In the genomic region with DNA sequence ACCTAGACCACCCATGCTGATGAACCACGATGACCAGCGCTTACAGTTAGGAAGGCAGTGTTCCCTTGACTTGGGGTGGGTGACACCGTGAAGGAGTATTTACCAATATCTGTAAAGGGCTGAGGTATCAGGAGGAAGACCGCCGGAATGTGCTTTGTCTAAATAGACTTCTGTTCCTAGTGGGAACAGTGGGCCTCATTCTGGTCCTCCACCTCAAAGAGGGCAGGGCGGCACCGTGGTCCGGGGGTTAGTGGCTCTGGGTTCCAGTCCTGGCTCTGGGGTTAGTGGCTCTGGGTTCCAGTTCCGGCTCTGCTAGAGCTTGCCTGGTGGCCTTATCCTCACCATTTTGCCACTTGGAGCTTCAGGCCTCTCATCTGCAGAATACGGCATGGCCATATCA, we compare ENCODE assay signal across 10 cellular contexts.
A peak's percentile ranks its signal among the peaks of the same experiment; 100 is the strongest.
DNase-seq lines count a peak whose midpoint lies in the region; ATAC-seq, FAIRE-seq and TF ChIP-seq lines count a peak whose summit lies in the region.
"Had no signal": no experiment of that assay in that cellular context is flagged by ENCODE, and none has a peak within 500 bp of the region (broad histone marks: within the 10 kb centered on the region; RNA-seq: fewer than 3 reads in every experiment).

No MANE protein-coding gene starts in this region.

- H3K4me3 ChIP-seq in GM23338 (no peak overlapping the region), kidney (ENCODE audit: low read length in 2 of 2) (no peak overlapping the region), sigmoid colon (no peak overlapping the region)

- H3K79me2 ChIP-seq in GM23338 (replicated peaks; ENCODE audit: insufficient read depth) = no peaks in the 10 kb centered on the region

- H3K27ac Mint-ChIP-seq in GM23338 (no peak overlapping the region), WTC11 (no peak overlapping the region)
- H3K27ac Mint-ChIP-seq: B cell had no signal

- no peak for TF ChIP-seq POLR2A in sigmoid colon (IDR thresholded peaks at IDR 0.05)

- H3K27me3 ChIP-seq in GM23338 (ENCODE audit: insufficient read depth) = no peaks in the 10 kb centered on the region
- H3K27me3 ChIP-seq in sigmoid colon = peaks cover 0 to 20% (median 10%) of the 10 kb centered on the region in 3 donors

- H2AFZ ChIP-seq in GM23338 = peak overlapping the region; percentile 93

- DNase-seq in GM23338 (ENCODE audit: low spot score) = no peak
- peak; percentile 5 for DNase-seq in WTC11 (ENCODE audit: low spot score)
- peak; percentile 48 for DNase-seq in kidney
- peak; percentile 59 for DNase-seq in sigmoid colon
- DNase-seq in left cardiac atrium = no peak
- DNase-seq in NCI-H2029 (lab: John Stamatoyannopoulos, UW) = no peak

- TF ChIP-seq CTCF in GM23338 (conservative IDR thresholded peaks at IDR 0.05; ENCODE audit: low read depth in 2 of 2) = no peak
- TF ChIP-seq CTCF in WTC11 (IDR thresholded peaks at IDR 0.05) = no peak
- no peak for TF ChIP-seq CTCF in kidney (IDR thresholded peaks at IDR 0.05; ENCODE audit: borderline replicate concordance, extremely low read depth, insufficient read depth)
- no peak for TF ChIP-seq CTCF in sigmoid colon (IDR thresholded peaks at IDR 0.05)

- H3K4me1 ChIP-seq in GM23338 (ENCODE audit: insufficient read depth) = peaks cover 12% of the 10 kb centered on the region
- H3K4me1 ChIP-seq in kidney (ENCODE audit: control insufficient read depth in 1 of 2, insufficient read depth in 1 of 2, low read depth in 1 of 2, low read length in 2 of 2) = peaks cover 0 to 8% of the 10 kb centered on the region in 2 donors
- H3K4me1 ChIP-seq in sigmoid colon = no peaks in the 10 kb centered on the region

- H3K36me3 Mint-ChIP-seq in GM23338 (ENCODE audit: low read depth) (no peaks in the 10 kb centered on the region), WTC11 (no peaks in the 10 kb centered on the region)
- H3K36me3 Mint-ChIP-seq: CD14-positive monocyte had no signal

- H3K27ac ChIP-seq in GM23338 (ENCODE audit: low read depth) (no peak overlapping the region), kidney (ENCODE audit: low read depth in 2 of 2, low read length in 2 of 2) (no peak overlapping the region), sigmoid colon (no peak overlapping the region)

- H4K20me1 ChIP-seq in GM23338 (replicated peaks; ENCODE audit: insufficient read depth) = no peaks in the 10 kb centered on the region

- H3K36me3 ChIP-seq in GM23338 (ENCODE audit: insufficient read depth) (no peaks in the 10 kb centered on the region), kidney (ENCODE audit: control insufficient read depth in 1 of 2, insufficient read depth in 2 of 2, low read length in 2 of 2) (no peaks in the 10 kb centered on the region), sigmoid colon (no peaks in the 10 kb centered on the region)

- no peak overlapping the region for H3K4me2 ChIP-seq in GM23338

- H3K4me3 Mint-ChIP-seq in GM23338 = no peak overlapping the region
- H3K4me3 Mint-ChIP-seq in WTC11 = no peak overlapping the region
- H3K4me3 Mint-ChIP-seq: B cell had no signal

- intact Hi-C loops in kidney (cut with DNase I) (no loop called here), sigmoid colon (cut with DNase I) (loop anchor here (1.0 kb wide), 1 partner anchor 249 kb away; no protein-coding TSS in a partner anchor), left cardiac atrium (cut with DNase I) (loop anchor here (1.0 to 5.0 kb wide), 2 partner anchors 250 kb away; no protein-coding TSS in a partner anchor)

- H3K9me2 ChIP-seq in GM23338 (ENCODE audit: insufficient read depth) = no peaks in the 10 kb centered on the region

- CTCF ChIA-PET in WTC11 (lab: Charles Lee) = interaction anchor here (0.8 to 1.4 kb wide), 6 partner anchors 9 to 273 kb away, joined by 3 to 6 read pairs (median 4); no protein-coding TSS in a partner anchor

- 92 to 93% methylated on average over 10 of the region's 10 CpGs for WGBS in sigmoid colon, 2 donors

- no peak overlapping the region for H3K9ac ChIP-seq in kidney (ENCODE audit: low read length in 2 of 2)

- TF ChIP-seq EP300 in sigmoid colon (IDR thresholded peaks at IDR 0.05) = no peak

- no peak for FAIRE-seq in kidney (lab: Jason Lieb, UNC)
- FAIRE-seq: A204.1 had no signal

- POLR2A ChIA-PET in WTC11 (lab: Charles Lee) = no interaction called here

- H3K9me3 ChIP-seq in kidney (ENCODE audit: control insufficient read depth in 1 of 2, low read length in 2 of 2) (no peaks in the 10 kb centered on the region), sigmoid colon (no peaks in the 10 kb centered on the region)

- ATAC-seq in GM23338 (no peak), WTC11 (no peak), left cardiac atrium (no peak), GM21737 (IDR thresholded peaks at IDR 0.05; ENCODE audit: unreplicated experiment) (no peak)

- H3K4me1 Mint-ChIP-seq in GM23338 (peaks cover 27% of the 10 kb centered on the region), WTC11 (peaks cover 37% of the 10 kb centered on the region)
- H3K4me1 Mint-ChIP-seq: B cell had no signal

- H3K9me3 Mint-ChIP-seq in GM23338 (no peaks in the 10 kb centered on the region), WTC11 (no peaks in the 10 kb centered on the region)
- H3K9me3 Mint-ChIP-seq: CD14-positive monocyte had no signal

- H3K27me3 Mint-ChIP-seq in GM23338 (ENCODE audit: insufficient read depth, low read depth, poor library complexity) (peaks cover 17% of the 10 kb centered on the region), WTC11 (ENCODE audit: low read depth) (no peaks in the 10 kb centered on the region; the same call in 1 of the 2 replicates)

- no peaks in the 10 kb centered on the region for H3F3A ChIP-seq in GM23338 (replicated peaks; ENCODE audit: low read depth)

TF ChIP-seq in GM23338, 12 proteins besides CTCF, POLR2A, EP300 and RAD21 (continues in another document):
- TF ChIP-seq STAT1 (IDR thresholded peaks at IDR 0.05; ENCODE audit: unreplicated experiment) (no peak), POLR2AphosphoS5 (IDR thresholded peaks at IDR 0.05; ENCODE audit: low read depth) (no peak), ZNF331 (CRISPR knock-in tag; IDR thresholded peaks at IDR 0.05; ENCODE audit: low read depth) (no peak)

TF ChIP-seq in WTC11, 78 proteins besides CTCF, POLR2A, EP300 and RAD21 (continues in another document):
- TF ChIP-seq ATF1 (CRISPR knock-in tag; IDR thresholded peaks at IDR 0.05) (no peak), EMX1 (CRISPR knock-in tag; IDR thresholded peaks at IDR 0.05) (no peak), FOXJ3 (CRISPR knock-in tag; IDR thresholded peaks at IDR 0.05; ENCODE audit: borderline replicate concordance) (no peak)
- TF ChIP-seq, protein P1, sequence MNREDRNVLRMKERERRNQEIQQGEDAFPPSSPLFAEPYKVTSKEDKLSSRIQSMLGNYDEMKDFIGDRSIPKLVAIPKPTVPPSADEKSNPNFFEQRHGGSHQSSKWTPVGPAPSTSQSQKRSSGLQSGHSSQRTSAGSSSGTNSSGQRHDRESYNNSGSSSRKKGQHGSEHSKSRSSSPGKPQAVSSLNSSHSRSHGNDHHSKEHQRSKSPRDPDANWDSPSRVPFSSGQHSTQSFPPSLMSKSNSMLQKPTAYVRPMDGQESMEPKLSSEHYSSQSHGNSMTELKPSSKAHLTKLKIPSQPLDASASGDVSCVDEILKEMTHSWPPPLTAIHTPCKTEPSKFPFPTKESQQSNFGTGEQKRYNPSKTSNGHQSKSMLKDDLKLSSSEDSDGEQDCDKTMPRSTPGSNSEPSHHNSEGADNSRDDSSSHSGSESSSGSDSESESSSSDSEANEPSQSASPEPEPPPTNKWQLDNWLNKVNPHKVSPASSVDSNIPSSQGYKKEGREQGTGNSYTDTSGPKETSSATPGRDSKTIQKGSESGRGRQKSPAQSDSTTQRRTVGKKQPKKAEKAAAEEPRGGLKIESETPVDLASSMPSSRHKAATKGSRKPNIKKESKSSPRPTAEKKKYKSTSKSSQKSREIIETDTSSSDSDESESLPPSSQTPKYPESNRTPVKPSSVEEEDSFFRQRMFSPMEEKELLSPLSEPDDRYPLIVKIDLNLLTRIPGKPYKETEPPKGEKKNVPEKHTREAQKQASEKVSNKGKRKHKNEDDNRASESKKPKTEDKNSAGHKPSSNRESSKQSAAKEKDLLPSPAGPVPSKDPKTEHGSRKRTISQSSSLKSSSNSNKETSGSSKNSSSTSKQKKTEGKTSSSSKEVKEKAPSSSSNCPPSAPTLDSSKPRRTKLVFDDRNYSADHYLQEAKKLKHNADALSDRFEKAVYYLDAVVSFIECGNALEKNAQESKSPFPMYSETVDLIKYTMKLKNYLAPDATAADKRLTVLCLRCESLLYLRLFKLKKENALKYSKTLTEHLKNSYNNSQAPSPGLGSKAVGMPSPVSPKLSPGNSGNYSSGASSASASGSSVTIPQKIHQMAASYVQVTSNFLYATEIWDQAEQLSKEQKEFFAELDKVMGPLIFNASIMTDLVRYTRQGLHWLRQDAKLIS (CRISPR knock-in tag; IDR thresholded peaks at IDR 0.05; ENCODE audit: borderline replicate concordance) = no peak
- TF ChIP-seq, protein P2, sequence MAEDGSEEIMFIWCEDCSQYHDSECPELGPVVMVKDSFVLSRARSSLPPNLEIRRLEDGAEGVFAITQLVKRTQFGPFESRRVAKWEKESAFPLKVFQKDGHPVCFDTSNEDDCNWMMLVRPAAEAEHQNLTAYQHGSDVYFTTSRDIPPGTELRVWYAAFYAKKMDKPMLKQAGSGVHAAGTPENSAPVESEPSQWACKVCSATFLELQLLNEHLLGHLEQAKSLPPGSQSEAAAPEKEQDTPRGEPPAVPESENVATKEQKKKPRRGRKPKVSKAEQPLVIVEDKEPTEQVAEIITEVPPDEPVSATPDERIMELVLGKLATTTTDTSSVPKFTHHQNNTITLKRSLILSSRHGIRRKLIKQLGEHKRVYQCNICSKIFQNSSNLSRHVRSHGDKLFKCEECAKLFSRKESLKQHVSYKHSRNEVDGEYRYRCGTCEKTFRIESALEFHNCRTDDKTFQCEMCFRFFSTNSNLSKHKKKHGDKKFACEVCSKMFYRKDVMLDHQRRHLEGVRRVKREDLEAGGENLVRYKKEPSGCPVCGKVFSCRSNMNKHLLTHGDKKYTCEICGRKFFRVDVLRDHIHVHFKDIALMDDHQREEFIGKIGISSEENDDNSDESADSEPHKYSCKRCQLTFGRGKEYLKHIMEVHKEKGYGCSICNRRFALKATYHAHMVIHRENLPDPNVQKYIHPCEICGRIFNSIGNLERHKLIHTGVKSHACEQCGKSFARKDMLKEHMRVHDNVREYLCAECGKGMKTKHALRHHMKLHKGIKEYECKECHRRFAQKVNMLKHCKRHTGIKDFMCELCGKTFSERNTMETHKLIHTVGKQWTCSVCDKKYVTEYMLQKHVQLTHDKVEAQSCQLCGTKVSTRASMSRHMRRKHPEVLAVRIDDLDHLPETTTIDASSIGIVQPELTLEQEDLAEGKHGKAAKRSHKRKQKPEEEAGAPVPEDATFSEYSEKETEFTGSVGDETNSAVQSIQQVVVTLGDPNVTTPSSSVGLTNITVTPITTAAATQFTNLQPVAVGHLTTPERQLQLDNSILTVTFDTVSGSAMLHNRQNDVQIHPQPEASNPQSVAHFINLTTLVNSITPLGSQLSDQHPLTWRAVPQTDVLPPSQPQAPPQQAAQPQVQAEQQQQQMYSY (CRISPR knock-in tag; IDR thresholded peaks at IDR 0.05) = no peak
- TF ChIP-seq, protein P3, sequence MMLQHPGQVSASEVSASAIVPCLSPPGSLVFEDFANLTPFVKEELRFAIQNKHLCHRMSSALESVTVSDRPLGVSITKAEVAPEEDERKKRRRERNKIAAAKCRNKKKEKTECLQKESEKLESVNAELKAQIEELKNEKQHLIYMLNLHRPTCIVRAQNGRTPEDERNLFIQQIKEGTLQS (CRISPR knock-in tag; conservative IDR thresholded peaks at IDR 0.05) = no peak

Comparison
In these comparisons a context has a peak if more than half of its experiments do, and no peak if none do; other contexts are left out.
1. DNase-seq: peak in WTC11 (single experiment), kidney (single experiment) and sigmoid colon (single experiment); none in GM23338 (single experiment), left cardiac atrium (single experiment) and NCI-H2029 (single experiment).